ENCODE assay signal across 1 cellular context in the genomic region with DNA sequence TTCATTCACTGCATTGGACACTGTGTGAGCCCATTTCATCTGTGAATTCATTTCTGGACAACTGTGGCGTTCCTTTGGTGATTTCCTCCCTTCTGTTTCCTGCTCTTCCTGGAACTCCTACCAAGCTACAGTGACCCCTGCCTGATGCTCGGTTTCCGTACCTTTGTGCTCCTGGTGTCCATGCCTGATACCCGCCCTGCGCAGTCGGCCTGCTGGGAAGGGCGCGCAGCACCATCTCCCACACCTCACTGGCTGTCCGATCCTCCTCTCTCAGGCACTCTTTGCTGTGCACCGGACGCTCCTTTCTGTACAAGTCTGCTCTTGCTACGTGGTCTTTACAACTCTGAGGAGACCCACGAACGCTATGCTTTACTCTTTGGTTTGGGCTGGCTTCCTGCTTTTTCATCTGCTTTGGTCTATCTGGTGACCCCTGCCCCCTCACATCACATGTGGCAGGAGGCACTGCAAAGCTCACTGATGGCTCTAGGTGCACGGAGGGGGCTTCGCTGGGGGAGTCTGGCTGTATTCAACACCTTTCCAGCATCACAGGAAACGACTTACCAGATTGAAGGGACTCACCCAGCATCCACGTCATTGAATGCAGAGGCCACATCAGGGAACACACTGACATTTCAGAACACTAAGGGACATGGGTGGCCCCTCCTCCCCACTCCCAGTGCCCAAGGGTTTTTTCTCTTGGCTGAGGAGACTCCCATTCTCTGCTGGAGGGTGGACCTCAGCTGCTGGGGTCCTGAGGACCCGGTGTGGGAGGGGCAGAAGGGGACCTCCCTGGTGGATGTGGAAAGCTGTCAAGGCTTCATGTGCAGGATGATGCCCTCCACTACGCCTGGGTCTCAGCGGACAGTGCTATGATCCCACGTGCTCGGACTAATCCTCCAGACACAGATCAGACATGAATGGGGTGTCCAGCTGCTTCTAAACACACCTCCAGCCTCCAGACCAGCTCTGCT.
TF ChIP-seq lines count a peak whose summit lies in the region.

No MANE protein-coding gene starts in this region.

TF ChIP-seq in IMR-90, 13 proteins besides CTCF, POLR2A, EP300 and RAD21:
- TF ChIP-seq RFX5 (IDR thresholded peaks at IDR 0.05; ENCODE audit: low read depth, low read length) (no peak), CEBPB (IDR thresholded peaks at IDR 0.05; ENCODE audit: low read depth, low read length) (no peak)
TF ChIP-seq in IMR-90: peak in this region for 0.
